8 cellular contexts compared by ENCODE assay signal in the genomic region with DNA sequence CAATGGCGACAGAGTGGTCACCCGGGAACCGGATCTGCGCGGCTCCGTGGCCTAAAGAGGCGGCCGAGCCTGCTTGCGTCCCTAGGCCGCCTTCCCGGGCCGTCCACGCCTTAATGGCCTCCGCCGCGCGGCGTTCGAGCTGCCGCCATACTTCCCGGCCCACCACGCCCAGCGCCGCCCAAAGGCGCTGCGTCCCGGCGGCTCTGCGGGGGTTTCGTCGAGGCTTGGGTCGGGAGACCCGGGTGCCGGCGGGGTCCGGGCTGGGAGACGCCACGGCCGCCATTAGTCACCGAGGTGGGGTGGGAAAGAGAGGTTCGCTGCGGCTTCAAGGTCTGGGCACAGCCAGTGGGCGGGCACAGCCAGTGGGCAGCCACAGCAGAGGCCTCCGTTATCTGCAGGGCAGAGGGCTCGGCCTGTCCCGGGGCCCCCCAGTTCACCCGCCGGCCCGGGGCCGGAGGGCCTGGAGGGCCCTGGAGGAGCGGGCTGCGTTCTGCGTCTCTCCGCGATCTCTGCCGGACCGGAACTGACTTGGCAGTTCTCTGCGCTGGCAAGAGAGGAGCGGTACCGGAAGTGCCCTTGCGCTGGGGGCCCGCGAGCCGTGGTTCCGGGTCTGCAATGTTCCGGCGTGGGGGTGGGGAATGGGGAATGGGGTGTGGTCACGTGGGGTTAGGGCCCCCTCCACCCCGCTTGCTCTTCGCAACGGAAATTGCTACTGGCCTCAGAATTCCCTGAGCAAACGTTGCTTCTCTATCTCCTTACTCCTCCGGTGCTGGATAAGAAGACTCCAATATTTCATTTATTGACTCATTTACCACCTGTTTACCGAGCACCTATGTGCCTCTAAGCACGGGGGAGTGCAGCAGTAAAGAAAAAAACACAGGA.
DNase-seq lines count a peak whose midpoint lies in the region; ATAC-seq and TF ChIP-seq lines count a peak whose summit lies in the region.

No MANE protein-coding gene starts in this region.

- TF ChIP-seq POLR2A in esophagus squamous epithelium (IDR thresholded peaks at IDR 0.05), result peak in 3 of 4 donors; percentile 75 to 98 (median 98)

- WGBS in esophagus squamous epithelium, 2 donors, result 4% methylated on average over 4 to 5 of the region's 75 CpGs

- H3K27me3 ChIP-seq in esophagus squamous epithelium, result no peaks in the 10 kb centered on the region

- intact Hi-C loops in esophagus squamous epithelium (cut with DNase I), result no loop called here

- DNase-seq in DMS114 treated with DMSO at 0.1 percent for 48 hours (lab: John Stamatoyannopoulos, UW; ENCODE audit: unreplicated experiment) (peak; percentile 62), KBM-7 (peak; percentile 89), esophagus squamous epithelium (lab: John Stamatoyannopoulos, UW) (peak; percentile 45), myocyte (ENCODE audit: low read depth) (peak; percentile 90)
- peak; percentile 96 to 97 for DNase-seq in activated T-cell treated with anti-CD3 and anti-CD28 coated beads, Interleukin-2, amount 50 U/mL, for 48 hours
- peak; percentile 86 for DNase-seq in stimulated activated CD8-positive, alpha-beta memory T cell treated with anti-CD3 and anti-CD28 coated beads, Interleukin-7, amount 100 ng/mL, for 24 hours (ENCODE audit: low read depth)

- peak in 1 of 6 experiments; percentile 12 for TF ChIP-seq CTCF in esophagus squamous epithelium (IDR thresholded peaks at IDR 0.05)

- in situ Hi-C loops in KBM-7 (cut with MboI; ENCODE audit: low pct_unique_long_range_greater_than_20kb, low sequenced_read_pairs), result no loop called here

- H3K27ac ChIP-seq in esophagus squamous epithelium, result peak overlapping the region; percentile 96 to 100 (median 99)

- H3K36me3 ChIP-seq in esophagus squamous epithelium, result peaks cover 0 to 6% (median 0%) of the 10 kb centered on the region in 3 donors

- H3K4me1 ChIP-seq in esophagus squamous epithelium, result peaks cover 12 to 41% (median 14%) of the 10 kb centered on the region in 3 donors

- peak overlapping the region; percentile 79 to 100 (median 92) for H3K4me3 ChIP-seq in esophagus squamous epithelium

- ATAC-seq in GM21619 (IDR thresholded peaks at IDR 0.05; ENCODE audit: unreplicated experiment), result peak; percentile 88

- H3K9me3 ChIP-seq in esophagus squamous epithelium, result no peaks in the 10 kb centered on the region

TF ChIP-seq in PFSK-1, 5 proteins besides CTCF, POLR2A, EP300 and RAD21:
- TF ChIP-seq FOXP2 (optimal IDR thresholded peaks at IDR 0.05; ENCODE audit: borderline replicate concordance, extremely low read depth, extremely low read length, insufficient read depth), result peak; percentile 93
- TF ChIP-seq, protein P1, sequence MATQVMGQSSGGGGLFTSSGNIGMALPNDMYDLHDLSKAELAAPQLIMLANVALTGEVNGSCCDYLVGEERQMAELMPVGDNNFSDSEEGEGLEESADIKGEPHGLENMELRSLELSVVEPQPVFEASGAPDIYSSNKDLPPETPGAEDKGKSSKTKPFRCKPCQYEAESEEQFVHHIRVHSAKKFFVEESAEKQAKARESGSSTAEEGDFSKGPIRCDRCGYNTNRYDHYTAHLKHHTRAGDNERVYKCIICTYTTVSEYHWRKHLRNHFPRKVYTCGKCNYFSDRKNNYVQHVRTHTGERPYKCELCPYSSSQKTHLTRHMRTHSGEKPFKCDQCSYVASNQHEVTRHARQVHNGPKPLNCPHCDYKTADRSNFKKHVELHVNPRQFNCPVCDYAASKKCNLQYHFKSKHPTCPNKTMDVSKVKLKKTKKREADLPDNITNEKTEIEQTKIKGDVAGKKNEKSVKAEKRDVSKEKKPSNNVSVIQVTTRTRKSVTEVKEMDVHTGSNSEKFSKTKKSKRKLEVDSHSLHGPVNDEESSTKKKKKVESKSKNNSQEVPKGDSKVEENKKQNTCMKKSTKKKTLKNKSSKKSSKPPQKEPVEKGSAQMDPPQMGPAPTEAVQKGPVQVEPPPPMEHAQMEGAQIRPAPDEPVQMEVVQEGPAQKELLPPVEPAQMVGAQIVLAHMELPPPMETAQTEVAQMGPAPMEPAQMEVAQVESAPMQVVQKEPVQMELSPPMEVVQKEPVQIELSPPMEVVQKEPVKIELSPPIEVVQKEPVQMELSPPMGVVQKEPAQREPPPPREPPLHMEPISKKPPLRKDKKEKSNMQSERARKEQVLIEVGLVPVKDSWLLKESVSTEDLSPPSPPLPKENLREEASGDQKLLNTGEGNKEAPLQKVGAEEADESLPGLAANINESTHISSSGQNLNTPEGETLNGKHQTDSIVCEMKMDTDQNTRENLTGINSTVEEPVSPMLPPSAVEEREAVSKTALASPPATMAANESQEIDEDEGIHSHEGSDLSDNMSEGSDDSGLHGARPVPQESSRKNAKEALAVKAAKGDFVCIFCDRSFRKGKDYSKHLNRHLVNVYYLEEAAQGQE (IDR thresholded peaks at IDR 0.05; ENCODE audit: insufficient read depth in 1 of 2, low read depth in 2 of 2, low read length in 2 of 2), result peak in 1 of 2 experiments; percentile 73; a peak in 2 of 4 replicates
- peak; percentile 94 for TF ChIP-seq TAF1 (IDR thresholded peaks at IDR 0.05; ENCODE audit: borderline replicate concordance, insufficient read depth, low read length)
- peak; percentile 92 for TF ChIP-seq POLR2AphosphoS5 (IDR thresholded peaks at IDR 0.05; ENCODE audit: low read depth, low read length)
- peak; percentile 87; the same call in 1 of the 2 replicates for TF ChIP-seq SIN3A (IDR thresholded peaks at IDR 0.05; ENCODE audit: borderline replicate concordance, insufficient read depth, low read length)

Comparison
In these comparisons a context has a peak if more than half of its experiments do, and no peak if none do; other contexts are left out.
1. Peak in every context shown above with its lines: DNase-seq, ATAC-seq, H3K4me3 ChIP-seq and H3K27ac ChIP-seq.
2. DNase-seq: peak in every context shown above with its lines; median percentile 96 in activated T-cell treated with anti-CD3 and anti-CD28 coated beads, Interleukin-2, amount 50 U/mL, for 48 hours; 90 in myocyte; 89 in KBM-7; 86 in stimulated activated CD8-positive, alpha-beta memory T cell treated with anti-CD3 and anti-CD28 coated beads, Interleukin-7, amount 100 ng/mL, for 24 hours; 62 in DMS114 treated with DMSO at 0.1 percent for 48 hours; 45 in esophagus squamous epithelium.